In genomic region chr12:87967871-87968270, GRCh38 we compare ENCODE assay signal across 22 cellular contexts.
DNase-seq lines count a peak whose midpoint lies in the region; ATAC-seq lines count a peak whose summit lies in the region.
"Had no signal": no experiment of that assay in that cellular context is flagged by ENCODE, and none has a peak within 500 bp of the region (broad histone marks: within the 10 kb centered on the region; RNA-seq: fewer than 3 reads in every experiment).

No MANE protein-coding gene starts in this region.

- H3K9me3 ChIP-seq in HAP-1 = no peaks in the 10 kb centered on the region
- H3K9me3 ChIP-seq: prostate gland, upper lobe of right lung had no signal

- in situ Hi-C loops in HAP-1 (cut with MboI; ENCODE audit: low sequenced_read_pairs) = no loop called here

- ATAC-seq in GM19455 (IDR thresholded peaks at IDR 0.05; ENCODE audit: unreplicated experiment) (no peak), HG03342 (IDR thresholded peaks at IDR 0.05; ENCODE audit: unreplicated experiment) (no peak)
- ATAC-seq: left colon, upper lobe of right lung had no signal

- H3K36me3 ChIP-seq in HAP-1 (replicated peaks) = no peaks in the 10 kb centered on the region
- H3K36me3 ChIP-seq: neural progenitor cell, prostate gland, upper lobe of right lung had no signal

- H3K27me3 ChIP-seq in HAP-1 (ENCODE audit: low read depth) = no peaks in the 10 kb centered on the region
- H3K27me3 ChIP-seq: neural progenitor cell, upper lobe of right lung had no signal

- peak; percentile 76 to 85 for DNase-seq in HAP-1 (ENCODE audit: low spot score in 2 of 2)
- peak in 2 of 3 experiments; percentile 42 to 90 for DNase-seq in NCI-H1417 (lab: John Stamatoyannopoulos, UW)
- peak; percentile 84 for DNase-seq in NCI-H748 (lab: John Stamatoyannopoulos, UW; ENCODE audit: unreplicated experiment)
- peak; percentile 12 for DNase-seq in fibroblast of peridontal ligament (ENCODE audit: extremely low read depth)
- no peak for DNase-seq in COLO829 (ENCODE audit: low spot score)
- no peak for DNase-seq in NOMO-1 treated with DMSO at 0.1 percent for 48 hours (lab: John Stamatoyannopoulos, UW; ENCODE audit: unreplicated experiment)
- DNase-seq: activated CD4-positive, CD25-positive, alpha-beta regulatory T cell treated with anti-CD3 and anti-CD28 coated beads, Interleukin-2, amount 50 U/mL, for 72 hours; Calu3; caudate nucleus; erythroblast; GF-D8; HCEC 1CT; left colon; midbrain; NCI-H1930; stimulated activated CD4-positive, alpha-beta T cell treated with anti-CD3 and anti-CD28 coated beads, Interleukin-4, amount 100 ng/mL, for 24 hours; SW 1271; upper lobe of right lung had no signal

- H3K4me1 ChIP-seq in HAP-1 = peaks cover 9% of the 10 kb centered on the region
- H3K4me1 ChIP-seq: neural progenitor cell, prostate gland, upper lobe of right lung had no signal

- H3K4me3 ChIP-seq in HAP-1 = no peak overlapping the region
- H3K4me3 ChIP-seq: neural progenitor cell, prostate gland, upper lobe of right lung had no signal

Comparison
In these comparisons a context has a peak if more than half of its experiments do, and no peak if none do; other contexts are left out.
1. DNase-seq: peak in HAP-1 (2 of 2), NCI-H1417 (2 of 3), NCI-H748 (single experiment) and fibroblast of peridontal ligament (single experiment); none in COLO829 (single experiment) and NOMO-1 treated with DMSO at 0.1 percent for 48 hours (single experiment).